In genomic region chr7:29878081-29878688, GRCh38 we compare ENCODE assay signal across 9 cellular contexts.
A peak's percentile ranks its signal among the peaks of the same experiment; 100 is the strongest.
DNase-seq lines count a peak whose midpoint lies in the region; ATAC-seq and TF ChIP-seq lines count a peak whose summit lies in the region.
"Had no signal": no experiment of that assay in that cellular context is flagged by ENCODE, and none has a peak within 500 bp of the region (broad histone marks: within the 10 kb centered on the region; RNA-seq: fewer than 3 reads in every experiment).

No MANE protein-coding gene starts in this region.

- peaks cover 11% of the 10 kb centered on the region for H3K4me1 ChIP-seq in CD8-positive, alpha-beta T cell (ENCODE audit: insufficient read depth, low read length)
- H3K4me1 ChIP-seq in OCI-LY1 (ENCODE audit: insufficient read depth, low read length, severe bottlenecking) (no peaks in the 10 kb centered on the region), mesendoderm (ENCODE audit: control insufficient read depth, low read depth, low read length) (no peaks in the 10 kb centered on the region)

- peaks cover 5% of the 10 kb centered on the region for H3K4me1 Mint-ChIP-seq in CD8-positive, alpha-beta T cell (ENCODE audit: low read depth)
- peaks cover 1 to 11% (median 10%) of the 10 kb centered on the region in 3 donors for H3K4me1 Mint-ChIP-seq in naive B cell

- H2AFZ ChIP-seq in OCI-LY1 (ENCODE audit: low read length), result no peak overlapping the region

- no peak overlapping the region for H3K23ac ChIP-seq in mesendoderm (ENCODE audit: low read length)

- intact Hi-C loops in CD8-positive, alpha-beta T cell (cut with DNase I, micrococcal nuclease), result loop anchor here (1.0 to 5.0 kb wide), 3 partner anchors 184 to 686 kb away; no protein-coding TSS in a partner anchor

- H3K9me3 Mint-ChIP-seq in CD8-positive, alpha-beta T cell, result no peaks in the 10 kb centered on the region
- H3K9me3 Mint-ChIP-seq in naive B cell, result no peaks in the 10 kb centered on the region

- H3K9ac ChIP-seq in OCI-LY1 (ENCODE audit: low read length), result no peak overlapping the region
- no peak overlapping the region for H3K9ac ChIP-seq in mesendoderm (ENCODE audit: low read length)

- H3K4me2 ChIP-seq in OCI-LY1 (ENCODE audit: low read length) (no peak overlapping the region; the same call in 1 of the 2 replicates), mesendoderm (ENCODE audit: low read length) (no peak overlapping the region)

- no peaks in the 10 kb centered on the region for H3F3A ChIP-seq in OCI-LY1 (ENCODE audit: insufficient read depth, low read length)

- no peak overlapping the region for H2BK5ac ChIP-seq in mesendoderm (ENCODE audit: low read length)

- H3K27ac Mint-ChIP-seq in CD8-positive, alpha-beta T cell, result no peak overlapping the region
- H3K27ac Mint-ChIP-seq in naive B cell, result peak overlapping the region in 1 of 6 donors; percentile 17

- H4K8ac ChIP-seq in mesendoderm (ENCODE audit: low read depth, low read length), result no peak overlapping the region

- no peaks in the 10 kb centered on the region for H3K27me3 ChIP-seq in CD8-positive, alpha-beta T cell (ENCODE audit: insufficient read depth, low read length)
- no peaks in the 10 kb centered on the region for H3K27me3 ChIP-seq in OCI-LY1 (ENCODE audit: insufficient read depth, low read length)
- no peaks in the 10 kb centered on the region for H3K27me3 ChIP-seq in mesendoderm (ENCODE audit: insufficient read depth, low read length, poor library complexity)

- no peak overlapping the region for H2BK15ac ChIP-seq in mesendoderm (replicated peaks; ENCODE audit: low read depth)

- peaks cover 8% of the 10 kb centered on the region for H3K27me3 Mint-ChIP-seq in CD8-positive, alpha-beta T cell (ENCODE audit: low read depth)
- peaks cover 17 to 32% (median 18%) of the 10 kb centered on the region in 3 donors for H3K27me3 Mint-ChIP-seq in naive B cell

- no peak overlapping the region for H3K27ac ChIP-seq in CD8-positive, alpha-beta T cell (ENCODE audit: low read depth, low read length)
- H3K27ac ChIP-seq in OCI-LY1 (ENCODE audit: low read depth, low read length, poor library complexity, severe bottlenecking), result no peak overlapping the region
- no peak overlapping the region for H3K27ac ChIP-seq in mesendoderm (ENCODE audit: low read depth, low read length)
- H3K27ac ChIP-seq: SK-N-MC had no signal

- no peak overlapping the region for H4K5ac ChIP-seq in mesendoderm (ENCODE audit: low read length)

- H3K4ac ChIP-seq in mesendoderm (ENCODE audit: low read depth, low read length), result no peak overlapping the region

- H3K4me3 Mint-ChIP-seq in CD8-positive, alpha-beta T cell, result no peak overlapping the region
- H3K4me3 Mint-ChIP-seq in naive B cell, result peak overlapping the region in 2 of 8 donors; percentile 35 to 51

- H4K20me1 ChIP-seq in OCI-LY1 (ENCODE audit: insufficient read depth, low read length), result no peaks in the 10 kb centered on the region

- no peaks in the 10 kb centered on the region for H3K79me2 ChIP-seq in OCI-LY1 (ENCODE audit: insufficient read depth, low read length)
- no peaks in the 10 kb centered on the region for H3K79me2 ChIP-seq in mesendoderm (ENCODE audit: control insufficient read depth, insufficient read depth, low read length)

- peak; percentile 36 for ATAC-seq in CD8-positive, alpha-beta T cell
- ATAC-seq in naive B cell (ENCODE audit: low read depth in 2 of 2), result peak in 1 of 2 donors; percentile 32

- no peak overlapping the region for H3K56ac ChIP-seq in mesendoderm (ENCODE audit: low read length)

- no peaks in the 10 kb centered on the region for H3K36me3 Mint-ChIP-seq in CD8-positive, alpha-beta T cell
- no peaks in the 10 kb centered on the region for H3K36me3 Mint-ChIP-seq in naive B cell

- no peak overlapping the region for H2BK120ac ChIP-seq in mesendoderm (ENCODE audit: low read depth, low read length)

- H3K4me3 ChIP-seq in CD8-positive, alpha-beta T cell (ENCODE audit: low read depth, low read length), result no peak overlapping the region
- H3K4me3 ChIP-seq in GM12875 (ENCODE audit: low read depth, low read length) (no peak overlapping the region), OCI-LY1 (ENCODE audit: low read depth, low read length, poor library complexity, severe bottlenecking) (no peak overlapping the region), cardiac fibroblast (replicated peaks in 1 of 2; ENCODE audit: low read depth in 2 of 2, low read length in 2 of 2) (no peak overlapping the region), mesendoderm (ENCODE audit: low read length) (no peak overlapping the region)
- H3K4me3 ChIP-seq: SK-N-MC had no signal

- no peaks in the 10 kb centered on the region for H3K9me3 ChIP-seq in CD8-positive, alpha-beta T cell (ENCODE audit: low read length)
- H3K9me3 ChIP-seq in OCI-LY1 (ENCODE audit: low read length), result no peaks in the 10 kb centered on the region

- CTCF ChIA-PET in CD8-positive, alpha-beta T cell (lab: Charles Lee), result interaction anchor here (0.6 to 3.9 kb wide), 6 partner anchors 12 to 195 kb away, joined by 3 to 32 read pairs (median 4); no protein-coding TSS in a partner anchor

- no peaks in the 10 kb centered on the region for H3K79me1 ChIP-seq in mesendoderm (ENCODE audit: low read length)

- TF ChIP-seq CTCF in CD8-positive, alpha-beta T cell (IDR thresholded peaks at IDR 0.05), result peak; percentile 48
- TF ChIP-seq CTCF in GM12875 (IDR thresholded peaks at IDR 0.05; ENCODE audit: borderline replicate concordance, insufficient read depth, low read depth, low read length) (peak; percentile 42; the same call in 1 of the 2 replicates), OCI-LY1 (IDR thresholded peaks at IDR 0.05; ENCODE audit: low read length) (peak; percentile 95), cardiac fibroblast (IDR thresholded peaks at IDR 0.05; ENCODE audit: low read depth, low read length) (peak; percentile 52)

- no peak overlapping the region for H3K18ac ChIP-seq in mesendoderm (ENCODE audit: low read length)

- no peaks in the 10 kb centered on the region for H3K9me2 ChIP-seq in OCI-LY1 (ENCODE audit: low read depth, low read length)

- H2AK5ac ChIP-seq in mesendoderm (ENCODE audit: low read length), result no peak overlapping the region

- POLR2A ChIA-PET in CD8-positive, alpha-beta T cell (lab: Charles Lee), result no interaction called here

- H3K36me3 ChIP-seq in CD8-positive, alpha-beta T cell (ENCODE audit: insufficient read depth, low read length), result no peaks in the 10 kb centered on the region
- H3K36me3 ChIP-seq in OCI-LY1 (ENCODE audit: insufficient read depth, low read length) (no peaks in the 10 kb centered on the region), mesendoderm (ENCODE audit: control insufficient read depth, insufficient read depth, low read length) (no peaks in the 10 kb centered on the region)

- DNase-seq in CD8-positive, alpha-beta T cell, result peak in 3 of 7 experiments; percentile 26 to 40 (median 32)
- peak; percentile 61 to 70 for DNase-seq in cardiac fibroblast (ENCODE audit: low read depth in 2 of 2)
- DNase-seq in naive B cell, result peak; percentile 18
- no peak for DNase-seq in stimulated activated CD8-positive, alpha-beta memory T cell treated with anti-CD3 and anti-CD28 coated beads, Interleukin-4, amount 100 ng/mL, for 48 hours
- no peak for DNase-seq in mesendoderm
- DNase-seq in middle frontal gyrus (ENCODE audit: extremely low spot score, low spot score), result no peak

- WGBS in mesendoderm (ENCODE audit: extremely low coverage, insufficient coverage, low lambda C conversion rate), result no CpG with 5 or more reads among the region's 5 CpGs

Comparison
In these comparisons a context has a peak if more than half of its experiments do, and no peak if none do; other contexts are left out.
1. DNase-seq: peak in cardiac fibroblast (2 of 2) and naive B cell (single experiment); none in stimulated activated CD8-positive, alpha-beta memory T cell treated with anti-CD3 and anti-CD28 coated beads, Interleukin-4, amount 100 ng/mL, for 48 hours (single experiment), mesendoderm (single experiment) and middle frontal gyrus (single experiment).
2. CTCF ChIP-seq: peak in every context shown above with its lines; median percentile 95 in OCI-LY1; 52 in cardiac fibroblast; 48 in CD8-positive, alpha-beta T cell; 42 in GM12875.